9 cellular contexts compared by ENCODE assay signal in genomic region chr19:17125052-17125727, GRCh38. TPM values are rescaled to one million over a fixed set of nuclear protein-coding genes. Genes with fewer than 3 reads are reported as not detected.
A peak's percentile ranks its signal among the peaks of the same experiment; 100 is the strongest.
DNase-seq lines count a peak whose midpoint lies in the region; ATAC-seq lines count a peak whose summit lies in the region.
"Had no signal": no experiment of that assay in that cellular context is flagged by ENCODE, and none has a peak within 500 bp of the region (broad histone marks: within the 10 kb centered on the region; RNA-seq: fewer than 3 reads in every experiment).

No MANE protein-coding gene starts in this region.

- intact Hi-C loops in activated T-helper 2 cell treated with anti-CD3 and anti-CD28 coated beads, Interferon-gamma antibody, Interleukin-2, Interleukin-4, amounts not matched to agents 10 μg/mL and 5 μg/mL and 100 μg/mL, durations not matched to agents 14 hours and 24 hours and 36 hours (cut with micrococcal nuclease): loop anchor here (1.0 to 5.0 kb wide), 4 partner anchors 45 to 432 kb away; partner anchors contain the start of genes COLGALT1, HAUS8, MYO9B and USE1

- H3K27me3 Mint-ChIP-seq in activated T-helper 2 cell treated with anti-CD3 and anti-CD28 coated beads, Interferon-gamma antibody, Interleukin-2, Interleukin-4, amounts not matched to agents 10 μg/mL and 5 μg/mL and 100 μg/mL, durations not matched to agents 14 hours and 24 hours and 36 hours (ENCODE audit: low read depth): no peaks in the 10 kb centered on the region

- H3K36me3 Mint-ChIP-seq in activated T-helper 2 cell treated with anti-CD3 and anti-CD28 coated beads, Interferon-gamma antibody, Interleukin-2, Interleukin-4, amounts not matched to agents 10 μg/mL and 5 μg/mL and 100 μg/mL, durations not matched to agents 14 hours and 24 hours and 36 hours (ENCODE audit: low read depth): peaks cover 32% of the 10 kb centered on the region

- H3K4me1 Mint-ChIP-seq in activated T-helper 2 cell treated with anti-CD3 and anti-CD28 coated beads, Interferon-gamma antibody, Interleukin-2, Interleukin-4, amounts not matched to agents 10 μg/mL and 5 μg/mL and 100 μg/mL, durations not matched to agents 14 hours and 24 hours and 36 hours (ENCODE audit: low read depth): peaks cover 35% of the 10 kb centered on the region

- peak overlapping the region; percentile 67 for H3K27ac ChIP-seq in layer of hippocampus (ENCODE audit: low read depth, low read length)
- H3K27ac ChIP-seq in urinary bladder (ENCODE audit: low read depth): peak overlapping the region; percentile 61

- peak overlapping the region; percentile 83 for H3K4me3 Mint-ChIP-seq in activated T-helper 2 cell treated with anti-CD3 and anti-CD28 coated beads, Interferon-gamma antibody, Interleukin-2, Interleukin-4, amounts not matched to agents 10 μg/mL and 5 μg/mL and 100 μg/mL, durations not matched to agents 14 hours and 24 hours and 36 hours (ENCODE audit: low read depth)

- no peak overlapping the region for H3K4me3 ChIP-seq in urinary bladder (ENCODE audit: low read depth, low read length)
- H3K4me3 ChIP-seq: K562 had no signal

- no peaks in the 10 kb centered on the region for H3K4me1 ChIP-seq in urinary bladder (ENCODE audit: insufficient read depth)

- in situ Hi-C loops in G401 (cut with HindIII; ENCODE audit: low sequenced_read_pairs): no loop called here

- H3K27me3 ChIP-seq in layer of hippocampus (ENCODE audit: control insufficient read depth, insufficient read depth, low read length): no peaks in the 10 kb centered on the region

- DNase-seq in G401 (ENCODE audit: low spot score) (peak; percentile 92), OCI-M2 (lab: John Stamatoyannopoulos, UW; ENCODE audit: unreplicated experiment) (no peak), Ammon's horn (ENCODE audit: low spot score) (no peak)
- no peak for DNase-seq in activated T-helper 2 cell treated with anti-CD3 and anti-CD28 coated beads, Interferon-gamma antibody, Interleukin-2, Interleukin-4, amounts not matched to agents 10 μg/mL and 5 μg/mL and 100 μg/mL, durations not matched to agents 14 hours and 24 hours and 36 hours (ENCODE audit: low spot score)

- H3K36me3 ChIP-seq in urinary bladder (ENCODE audit: insufficient read depth): no peaks in the 10 kb centered on the region

- 65% methylated on average over 10 of the region's 10 CpGs for WGBS in urinary bladder

- H3K27ac Mint-ChIP-seq in activated T-helper 2 cell treated with anti-CD3 and anti-CD28 coated beads, Interferon-gamma antibody, Interleukin-2, Interleukin-4, amounts not matched to agents 10 μg/mL and 5 μg/mL and 100 μg/mL, durations not matched to agents 14 hours and 24 hours and 36 hours: peak overlapping the region; percentile 99

- ATAC-seq in GM19463 (IDR thresholded peaks at IDR 0.05; ENCODE audit: unreplicated experiment) (peak; percentile 67), HG03520 (IDR thresholded peaks at IDR 0.05; ENCODE audit: unreplicated experiment) (peak; percentile 54)
- ATAC-seq: K562 had no signal

- no peaks in the 10 kb centered on the region for H3K9me3 Mint-ChIP-seq in activated T-helper 2 cell treated with anti-CD3 and anti-CD28 coated beads, Interferon-gamma antibody, Interleukin-2, Interleukin-4, amounts not matched to agents 10 μg/mL and 5 μg/mL and 100 μg/mL, durations not matched to agents 14 hours and 24 hours and 36 hours

RNA-seq across cellular contexts. Expression of gene MYO9B, which starts 49.6 kb away (rescaled TPM):
- 22.0 and 24.4 TPM in 2 replicates for total RNA-seq in G401 (2014; rRNA removed; shearing (Covaris generic))
- total RNA-seq in activated T-helper 2 cell treated with anti-CD3 and anti-CD28 coated beads, Interferon-gamma antibody, Interleukin-2, Interleukin-4, amounts not matched to agents 10 μg/mL and 5 μg/mL and 100 μg/mL, durations not matched to agents 14 hours and 24 hours and 36 hours: 143 TPM in 2 replicates
- 24.0 TPM for total RNA-seq in urinary bladder
- polyA plus RNA-seq in urinary bladder: 55.2 TPM

RNA-seq across cellular contexts. Expression of gene HAUS8, which starts 49.9 kb away (rescaled TPM):
- 8.9 and 16.1 TPM in 2 replicates for total RNA-seq in G401 (2014; rRNA removed; shearing (Covaris generic))
- total RNA-seq in activated T-helper 2 cell treated with anti-CD3 and anti-CD28 coated beads, Interferon-gamma antibody, Interleukin-2, Interleukin-4, amounts not matched to agents 10 μg/mL and 5 μg/mL and 100 μg/mL, durations not matched to agents 14 hours and 24 hours and 36 hours: 27.8 and 28.8 TPM in 2 replicates
- total RNA-seq in urinary bladder: 2.3 TPM
- 6.0 TPM for polyA plus RNA-seq in urinary bladder
